Comparison of ENCODE assay signal across 9 cellular contexts in the genomic region with DNA sequence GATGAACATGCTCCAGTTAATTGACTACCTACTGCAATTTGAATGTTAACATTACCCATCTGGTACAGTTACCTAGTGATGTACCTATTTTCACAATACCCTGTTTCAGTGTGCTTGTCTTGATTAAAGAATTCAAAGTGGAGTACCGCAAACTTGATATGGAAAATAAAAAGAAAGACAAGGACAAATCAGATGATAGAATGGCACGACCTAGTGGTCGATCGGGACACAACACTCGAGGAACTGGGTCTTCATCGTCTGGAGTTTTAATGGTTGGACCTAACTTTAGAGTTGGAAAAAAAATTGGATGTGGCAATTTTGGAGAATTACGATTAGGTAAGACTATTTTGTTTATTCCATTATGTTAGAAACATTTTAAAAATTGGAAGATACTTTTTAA. TPM values are rescaled to one million over a fixed set of nuclear protein-coding genes. Genes with fewer than 3 reads are reported as not detected.
DNase-seq lines count a peak whose midpoint lies in the region; ATAC-seq and TF ChIP-seq lines count a peak whose summit lies in the region.
"Had no signal": no experiment of that assay in that cellular context is flagged by ENCODE, and none has a peak within 500 bp of the region (broad histone marks: within the 10 kb centered on the region; RNA-seq: fewer than 3 reads in every experiment).

No MANE protein-coding gene starts in this region.

- TF ChIP-seq CTCF in gastroesophageal sphincter (IDR thresholded peaks at IDR 0.05) (peak in 3 of 4 experiments; percentile 9 to 22 (median 14)), tibial nerve (IDR thresholded peaks at IDR 0.05) (no peak)

- H3K4me2 ChIP-seq in GM23248 (ENCODE audit: unreplicated experiment), result no peak overlapping the region

- peak; percentile 34 for DNase-seq in ACHN
- peak; percentile 28 for DNase-seq in GM23248
- peak in 19 of 34 experiments; percentile 2 to 25 (median 11) for DNase-seq in T-cell
- DNase-seq in activated CD4-positive, CD25-positive, alpha-beta regulatory T cell treated with anti-CD3 and anti-CD28 coated beads, Interleukin-2, amount 50 U/mL, for 72 hours, result no peak
- DNase-seq in tibial nerve (ENCODE audit: low spot score in 2 of 2), result no peak
- DNase-seq: SHP77 had no signal

- TF ChIP-seq POLR2A in gastroesophageal sphincter (IDR thresholded peaks at IDR 0.05) (no peak), tibial nerve (IDR thresholded peaks at IDR 0.05) (no peak)

- no peak for TF ChIP-seq EP300 in gastroesophageal sphincter (IDR thresholded peaks at IDR 0.05)
- TF ChIP-seq EP300 in tibial nerve (IDR thresholded peaks at IDR 0.05), result no peak

- peaks cover 16% of the 10 kb centered on the region; the same call in 1 of the 2 replicates for H4K20me1 ChIP-seq in GM23248 (ENCODE audit: insufficient read depth)

- CTCF ChIA-PET in T-cell (lab: Charles Lee), result interaction anchor here (0.5 to 4.9 kb wide), 5 partner anchors 34 to 136 kb away, joined by 3 to 29 read pairs (median 3); partner anchors contain the start of genes CEP120 (in 1 of the 2) and CSNK1G3 (in 1 of the 2)

- in situ Hi-C loops in ACHN (cut with HindIII; ENCODE audit: low pct_ligation_motif_present, low pct_unique_long_range_greater_than_20kb, low sequenced_read_pairs), result no loop called here
- in situ Hi-C loops in GM23248 (cut with MboI), result no loop called here

- no peaks in the 10 kb centered on the region for H3F3A ChIP-seq in GM23248 (ENCODE audit: insufficient read depth)

- ATAC-seq in T-cell (replicated peaks in 1 of 4), result no peak
- no peak for ATAC-seq in gastroesophageal sphincter
- no peak for ATAC-seq in HG03457 (IDR thresholded peaks at IDR 0.05; ENCODE audit: unreplicated experiment)
- no peak for ATAC-seq in HG03469 (IDR thresholded peaks at IDR 0.05; ENCODE audit: unreplicated experiment)

- peaks cover 22% of the 10 kb centered on the region for H3K36me3 Mint-ChIP-seq in T-cell

- H3K36me3 ChIP-seq in GM23248 (ENCODE audit: low read depth) (no peaks in the 10 kb centered on the region), gastroesophageal sphincter (no peaks in the 10 kb centered on the region), tibial nerve (no peaks in the 10 kb centered on the region)

- H3K4me3 ChIP-seq in GM23248 (no peak overlapping the region), gastroesophageal sphincter (no peak overlapping the region), tibial nerve (no peak overlapping the region)

- no peak overlapping the region for H3K4me3 Mint-ChIP-seq in T-cell

- H3K9me3 ChIP-seq in GM23248 (ENCODE audit: low read depth) (no peaks in the 10 kb centered on the region), gastroesophageal sphincter (no peaks in the 10 kb centered on the region), tibial nerve (no peaks in the 10 kb centered on the region)

- H3K9me2 ChIP-seq in GM23248 (ENCODE audit: insufficient read depth), result no peaks in the 10 kb centered on the region

- H3K27ac ChIP-seq in GM23248 (no peak overlapping the region), gastroesophageal sphincter (no peak overlapping the region), tibial nerve (no peak overlapping the region)

- no peaks in the 10 kb centered on the region for H3K9me3 Mint-ChIP-seq in T-cell

- no peak overlapping the region for H2AFZ ChIP-seq in GM23248

- H3K27me3 ChIP-seq in GM23248 (replicated peaks; ENCODE audit: insufficient read depth) (no peaks in the 10 kb centered on the region), gastroesophageal sphincter (no peaks in the 10 kb centered on the region), tibial nerve (no peaks in the 10 kb centered on the region)

- H3K4me1 Mint-ChIP-seq in T-cell, result peaks cover 59 to 67% (median 65%) of the 10 kb centered on the region in 3 donors

- peaks cover 98% of the 10 kb centered on the region for H3K79me2 ChIP-seq in GM23248 (ENCODE audit: insufficient read depth)

- WGBS in GM23248 (ENCODE audit: low coverage in 1 of 2, low lambda C conversion rate in 2 of 2, missing lambda C conversion rate in 2 of 2), 2 experiments, result 87% methylated on average over 7 of the region's 7 CpGs
- WGBS in gastroesophageal sphincter (ENCODE audit: low coverage in 1 of 2), 2 donors, result 86 to 92% methylated on average over 5 to 7 of the region's 7 CpGs
- WGBS in tibial nerve, 2 donors, result 88 to 91% methylated on average over 7 of the region's 7 CpGs

- no peak overlapping the region for H3K9ac ChIP-seq in GM23248

- POLR2A ChIA-PET in T-cell (lab: Charles Lee), result no interaction called here

- no peak overlapping the region for H3K27ac Mint-ChIP-seq in T-cell

- no peaks in the 10 kb centered on the region for H3K27me3 Mint-ChIP-seq in T-cell

- H3K4me1 ChIP-seq in GM23248 (ENCODE audit: insufficient read depth) (no peaks in the 10 kb centered on the region), gastroesophageal sphincter (peaks cover 0 to 12% (median 0%) of the 10 kb centered on the region in 3 donors), tibial nerve (peaks cover 0 to 4% (median 0%) of the 10 kb centered on the region in 4 donors)

RNA-seq across cellular contexts. Expression of gene CSNK1G3, which starts 33.5 kb away (rescaled TPM):
- 63.2 and 79.9 TPM in 2 replicates for total RNA-seq in GM23248 (2014; rRNA removed; shearing (Covaris generic))
- 29.5 and 37.4 TPM in 2 replicates for polyA plus RNA-seq in GM23248 (2016; fragmentation: Nextera tagmentation; extraction: Ambion mirVana)
- total RNA-seq in T-cell, result 10 to 100 TPM; 59.0 to 73.5 (median 71.9) TPM
- 10 to 100 TPM; 42.8 to 65.0 (median 55.6) TPM for total RNA-seq in gastroesophageal sphincter
- 10 to 100 TPM; 34.5 to 48.1 (median 39.5) TPM for total RNA-seq in tibial nerve

Comparison
In these comparisons a context has a peak if more than half of its experiments do, and no peak if none do; other contexts are left out.
1. DNase-seq: peak in ACHN (single experiment), GM23248 (single experiment) and T-cell (19 of 34); none in activated CD4-positive, CD25-positive, alpha-beta regulatory T cell treated with anti-CD3 and anti-CD28 coated beads, Interleukin-2, amount 50 U/mL, for 72 hours (single experiment) and tibial nerve (0 of 2).
2. CTCF ChIP-seq: peak in gastroesophageal sphincter (3 of 4); none in tibial nerve (0 of 5).